11 cellular contexts compared by ENCODE assay signal in the genomic region with DNA sequence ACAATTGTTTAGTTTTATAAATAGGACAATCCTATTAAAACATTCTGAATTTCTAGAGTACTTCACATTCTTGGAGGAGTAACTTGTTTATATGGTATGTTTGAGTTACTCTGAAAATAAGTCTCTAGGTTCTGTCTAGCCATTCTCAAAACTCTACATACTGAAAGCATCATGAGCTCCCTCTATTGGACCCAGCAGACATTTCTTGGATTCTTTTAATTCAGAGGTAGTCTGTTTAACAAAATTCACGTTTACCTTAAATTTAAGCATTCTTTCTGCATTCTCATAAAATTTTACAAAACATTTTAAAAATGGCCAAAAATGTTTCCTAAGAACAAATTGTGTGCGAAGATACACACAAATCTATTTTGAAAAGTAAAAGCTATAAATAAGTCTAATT. TPM values are rescaled to one million over a fixed set of nuclear protein-coding genes. Genes with fewer than 3 reads are reported as not detected.
A peak's percentile ranks its signal among the peaks of the same experiment; 100 is the strongest.
DNase-seq lines count a peak whose midpoint lies in the region; ATAC-seq and TF ChIP-seq lines count a peak whose summit lies in the region.
"Had no signal": no experiment of that assay in that cellular context is flagged by ENCODE, and none has a peak within 500 bp of the region (broad histone marks: within the 10 kb centered on the region; RNA-seq: fewer than 3 reads in every experiment).

No MANE protein-coding gene starts in this region.

- peaks cover 14% of the 10 kb centered on the region for H3K36me3 Mint-ChIP-seq in mesothelial cell of epicardium

- H2AFZ ChIP-seq in Karpas-422 (ENCODE audit: low read length), result no peak overlapping the region

- no peaks in the 10 kb centered on the region for H3K9me2 ChIP-seq in Karpas-422 (replicated peaks; ENCODE audit: insufficient read depth, low read length)

- H3K27me3 ChIP-seq in Karpas-422 (ENCODE audit: low read length) (no peaks in the 10 kb centered on the region), adipocyte (replicated peaks; ENCODE audit: control insufficient read depth, insufficient read depth, low read length) (no peaks in the 10 kb centered on the region), lower lobe of right lung (ENCODE audit: low read depth) (peaks cover 8% of the 10 kb centered on the region)

- H3K4me1 ChIP-seq in Karpas-422 (ENCODE audit: low read length) (no peaks in the 10 kb centered on the region), adipocyte (ENCODE audit: control insufficient read depth, insufficient read depth, low read length) (peaks cover 6% of the 10 kb centered on the region), lower lobe of right lung (peaks cover under 1% of the 10 kb centered on the region)
- H3K4me1 ChIP-seq: tibial nerve had no signal

- H3K4me3 ChIP-seq in Karpas-422 (ENCODE audit: low read length) (no peak overlapping the region), adipocyte (ENCODE audit: low read length) (no peak overlapping the region), lower lobe of right lung (no peak overlapping the region)
- H3K4me3 ChIP-seq: spleen, tibial nerve had no signal

- H3K9ac ChIP-seq in Karpas-422 (ENCODE audit: low read length) (no peak overlapping the region), adipocyte (ENCODE audit: low read length) (no peak overlapping the region)

- H3K36me3 ChIP-seq in Karpas-422 (ENCODE audit: insufficient read depth, low read length), result peaks cover 4% of the 10 kb centered on the region; the same call in 1 of the 2 replicates
- H3K36me3 ChIP-seq in adipocyte (ENCODE audit: control insufficient read depth, insufficient read depth, low read length, severe bottlenecking), result peaks cover 13% of the 10 kb centered on the region
- peaks cover 44% of the 10 kb centered on the region for H3K36me3 ChIP-seq in lower lobe of right lung

- no peak for ATAC-seq in lower lobe of right lung
- ATAC-seq in HG02763 (IDR thresholded peaks at IDR 0.05; ENCODE audit: unreplicated experiment), result no peak

- H4K20me1 ChIP-seq in Karpas-422 (ENCODE audit: insufficient read depth, low read depth, low read length), result no peaks in the 10 kb centered on the region

- H3K4me3 Mint-ChIP-seq in mesothelial cell of epicardium, result no peak overlapping the region
- H3K4me3 Mint-ChIP-seq: activated naive CD4-positive, alpha-beta T cell treated with anti-CD3 and anti-CD28 coated beads, Interleukin-2, amount 50 U/mL, for 24 hours had no signal

- H3K9me3 ChIP-seq in Karpas-422 (ENCODE audit: low read length), result no peaks in the 10 kb centered on the region
- H3K9me3 ChIP-seq in adipocyte (ENCODE audit: control insufficient read depth, low read length), result no peaks in the 10 kb centered on the region
- no peaks in the 10 kb centered on the region for H3K9me3 ChIP-seq in lower lobe of right lung
- H3K9me3 ChIP-seq: spleen, tibial nerve had no signal

- H3K9me3 Mint-ChIP-seq in mesothelial cell of epicardium, result no peaks in the 10 kb centered on the region
- H3K9me3 Mint-ChIP-seq: activated naive CD4-positive, alpha-beta T cell treated with anti-CD3 and anti-CD28 coated beads, Interleukin-2, amount 50 U/mL, for 24 hours had no signal

- H3K27ac ChIP-seq in Karpas-422 (ENCODE audit: low read length), result no peak overlapping the region
- H3K27ac ChIP-seq in lower lobe of right lung, result no peak overlapping the region
- H3K27ac ChIP-seq: spleen, tibial nerve had no signal

- no peaks in the 10 kb centered on the region; the same call in 1 of the 2 replicates for H3K79me2 ChIP-seq in Karpas-422 (ENCODE audit: low read length)

- H3K27me3 Mint-ChIP-seq in mesothelial cell of epicardium (ENCODE audit: low read depth), result peaks cover 18% of the 10 kb centered on the region

- peaks cover 2% of the 10 kb centered on the region for H3K4me1 Mint-ChIP-seq in mesothelial cell of epicardium
- H3K4me1 Mint-ChIP-seq: activated naive CD4-positive, alpha-beta T cell treated with anti-CD3 and anti-CD28 coated beads, Interleukin-2, amount 50 U/mL, for 24 hours had no signal

- no peak overlapping the region for H3K27ac Mint-ChIP-seq in mesothelial cell of epicardium
- H3K27ac Mint-ChIP-seq: activated naive CD4-positive, alpha-beta T cell treated with anti-CD3 and anti-CD28 coated beads, Interleukin-2, amount 50 U/mL, for 24 hours had no signal

- DNase-seq in ELR (ENCODE audit: low read depth) (peak; percentile 51), Karpas-422 (peak; percentile 72), adipocyte (ENCODE audit: low read depth) (peak; percentile 43), mesothelial cell of epicardium (ENCODE audit: low spot score in 2 of 2, unreplicated experiment in 2 of 2) (no peak), lower lobe of right lung (no peak), posterior vena cava (ENCODE audit: low spot score) (no peak)
- DNase-seq in activated naive CD4-positive, alpha-beta T cell treated with Interleukin-2 at 50 U/mL for 16 hours, result no peak
- DNase-seq: spleen had no signal

- intact Hi-C loops in lower lobe of right lung (cut with DNase I) (no loop called here), posterior vena cava (cut with DNase I) (no loop called here)

- TF ChIP-seq CTCF in mesothelial cell of epicardium (IDR thresholded peaks at IDR 0.05; ENCODE audit: unreplicated experiment), result peak; percentile 33
- no peak for TF ChIP-seq CTCF in lower lobe of right lung (IDR thresholded peaks at IDR 0.05)

- no peak overlapping the region for H3K4me2 ChIP-seq in Karpas-422 (ENCODE audit: low read depth, low read length, poor library complexity, severe bottlenecking)

RNA-seq across cellular contexts. Expression of a gene that starts 15.3 kb away (rescaled TPM):
- total RNA-seq in Karpas-422 (2014; rRNA removed; shearing (Covaris generic); ENCODE audit: low replicate concordance), result not detected in 2 replicates
- total RNA-seq in mesothelial cell of epicardium, result 1.1 to 1.4 TPM (median 1.3 TPM) in 3 replicates
- total RNA-seq in lower lobe of right lung, result not detected
- not detected for total RNA-seq in posterior vena cava
- total RNA-seq: spleen, tibial nerve had no signal

RNA-seq across cellular contexts. Expression of a gene that starts 45.5 kb away (rescaled TPM):
- total RNA-seq in Karpas-422 (2014; rRNA removed; shearing (Covaris generic); ENCODE audit: low replicate concordance), result 29.0 and 47.4 TPM in 2 replicates
- total RNA-seq in mesothelial cell of epicardium (26.5 to 29.0 TPM (median 26.8 TPM) in 3 replicates), lower lobe of right lung (27.4 TPM), posterior vena cava (10 to 100 TPM; 19.3 to 21.8 TPM)

Comparison
In these comparisons a context has a peak if more than half of its experiments do, and no peak if none do; other contexts are left out.
1. DNase-seq: peak in ELR (single experiment), Karpas-422 (single experiment) and adipocyte (single experiment); none in mesothelial cell of epicardium (0 of 2), lower lobe of right lung (single experiment), posterior vena cava (single experiment) and activated naive CD4-positive, alpha-beta T cell treated with Interleukin-2 at 50 U/mL for 16 hours (single experiment).